ENCODE assay signal across 1 cellular context in the genomic region with DNA sequence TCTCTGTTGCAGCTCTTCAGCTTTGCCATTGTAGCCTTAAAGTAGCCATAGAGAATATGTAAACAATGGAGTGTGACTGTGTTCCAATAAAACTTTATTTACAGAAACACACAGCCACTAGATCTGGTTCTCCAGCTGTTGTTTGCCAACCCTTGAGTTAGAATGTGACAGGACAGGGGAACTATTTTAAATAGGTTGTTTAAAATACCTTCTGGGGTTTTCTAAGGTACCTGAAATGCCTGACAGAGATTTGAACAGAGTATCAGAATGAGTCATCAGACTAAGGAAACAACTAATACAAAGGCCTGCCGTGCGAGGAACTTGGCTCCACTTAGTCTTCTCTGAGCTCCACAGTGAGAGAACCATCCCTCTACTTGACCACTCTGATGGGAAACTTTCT.
A peak's percentile ranks its signal among the peaks of the same experiment; 100 is the strongest.
TF ChIP-seq lines count a peak whose summit lies in the region.

No MANE protein-coding gene starts in this region.

TF ChIP-seq in GM12878, 131 proteins besides CTCF, POLR2A, EP300 and RAD21 (continued from another document and continues in another):
- no peak for TF ChIP-seq MYC (IDR thresholded peaks at IDR 0.05; ENCODE audit: insufficient read depth, insufficient read length, insufficient replicate concordance, low read length, severe bottlenecking)
- TF ChIP-seq, protein P1, sequence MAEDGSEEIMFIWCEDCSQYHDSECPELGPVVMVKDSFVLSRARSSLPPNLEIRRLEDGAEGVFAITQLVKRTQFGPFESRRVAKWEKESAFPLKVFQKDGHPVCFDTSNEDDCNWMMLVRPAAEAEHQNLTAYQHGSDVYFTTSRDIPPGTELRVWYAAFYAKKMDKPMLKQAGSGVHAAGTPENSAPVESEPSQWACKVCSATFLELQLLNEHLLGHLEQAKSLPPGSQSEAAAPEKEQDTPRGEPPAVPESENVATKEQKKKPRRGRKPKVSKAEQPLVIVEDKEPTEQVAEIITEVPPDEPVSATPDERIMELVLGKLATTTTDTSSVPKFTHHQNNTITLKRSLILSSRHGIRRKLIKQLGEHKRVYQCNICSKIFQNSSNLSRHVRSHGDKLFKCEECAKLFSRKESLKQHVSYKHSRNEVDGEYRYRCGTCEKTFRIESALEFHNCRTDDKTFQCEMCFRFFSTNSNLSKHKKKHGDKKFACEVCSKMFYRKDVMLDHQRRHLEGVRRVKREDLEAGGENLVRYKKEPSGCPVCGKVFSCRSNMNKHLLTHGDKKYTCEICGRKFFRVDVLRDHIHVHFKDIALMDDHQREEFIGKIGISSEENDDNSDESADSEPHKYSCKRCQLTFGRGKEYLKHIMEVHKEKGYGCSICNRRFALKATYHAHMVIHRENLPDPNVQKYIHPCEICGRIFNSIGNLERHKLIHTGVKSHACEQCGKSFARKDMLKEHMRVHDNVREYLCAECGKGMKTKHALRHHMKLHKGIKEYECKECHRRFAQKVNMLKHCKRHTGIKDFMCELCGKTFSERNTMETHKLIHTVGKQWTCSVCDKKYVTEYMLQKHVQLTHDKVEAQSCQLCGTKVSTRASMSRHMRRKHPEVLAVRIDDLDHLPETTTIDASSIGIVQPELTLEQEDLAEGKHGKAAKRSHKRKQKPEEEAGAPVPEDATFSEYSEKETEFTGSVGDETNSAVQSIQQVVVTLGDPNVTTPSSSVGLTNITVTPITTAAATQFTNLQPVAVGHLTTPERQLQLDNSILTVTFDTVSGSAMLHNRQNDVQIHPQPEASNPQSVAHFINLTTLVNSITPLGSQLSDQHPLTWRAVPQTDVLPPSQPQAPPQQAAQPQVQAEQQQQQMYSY (CRISPR knock-in tag; IDR thresholded peaks at IDR 0.05): no peak
- no peak for TF ChIP-seq KDM1A (IDR thresholded peaks at IDR 0.05; ENCODE audit: borderline replicate concordance)
- TF ChIP-seq KAT2A (conservative IDR thresholded peaks at IDR 0.05; ENCODE audit: control insufficient read depth, low read depth, low read length): no peak
- TF ChIP-seq IRF4 (IDR thresholded peaks at IDR 0.05; ENCODE audit: low read depth, low read length): peak; percentile 91
- TF ChIP-seq, protein P2, sequence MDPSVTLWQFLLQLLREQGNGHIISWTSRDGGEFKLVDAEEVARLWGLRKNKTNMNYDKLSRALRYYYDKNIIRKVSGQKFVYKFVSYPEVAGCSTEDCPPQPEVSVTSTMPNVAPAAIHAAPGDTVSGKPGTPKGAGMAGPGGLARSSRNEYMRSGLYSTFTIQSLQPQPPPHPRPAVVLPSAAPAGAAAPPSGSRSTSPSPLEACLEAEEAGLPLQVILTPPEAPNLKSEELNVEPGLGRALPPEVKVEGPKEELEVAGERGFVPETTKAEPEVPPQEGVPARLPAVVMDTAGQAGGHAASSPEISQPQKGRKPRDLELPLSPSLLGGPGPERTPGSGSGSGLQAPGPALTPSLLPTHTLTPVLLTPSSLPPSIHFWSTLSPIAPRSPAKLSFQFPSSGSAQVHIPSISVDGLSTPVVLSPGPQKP (IDR thresholded peaks at IDR 0.05; ENCODE audit: low read depth, low read length): no peak
- peak; percentile 82; the same call in 1 of the 2 replicates for TF ChIP-seq DPF2 (IDR thresholded peaks at IDR 0.05)
- TF ChIP-seq, protein P3, sequence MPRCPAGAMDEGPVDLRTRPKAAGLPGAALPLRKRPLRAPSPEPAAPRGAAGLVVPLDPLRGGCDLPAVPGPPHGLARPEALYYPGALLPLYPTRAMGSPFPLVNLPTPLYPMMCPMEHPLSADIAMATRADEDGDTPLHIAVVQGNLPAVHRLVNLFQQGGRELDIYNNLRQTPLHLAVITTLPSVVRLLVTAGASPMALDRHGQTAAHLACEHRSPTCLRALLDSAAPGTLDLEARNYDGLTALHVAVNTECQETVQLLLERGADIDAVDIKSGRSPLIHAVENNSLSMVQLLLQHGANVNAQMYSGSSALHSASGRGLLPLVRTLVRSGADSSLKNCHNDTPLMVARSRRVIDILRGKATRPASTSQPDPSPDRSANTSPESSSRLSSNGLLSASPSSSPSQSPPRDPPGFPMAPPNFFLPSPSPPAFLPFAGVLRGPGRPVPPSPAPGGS (IDR thresholded peaks at IDR 0.05; ENCODE audit: borderline replicate concordance, insufficient read depth, low read depth, low read length, poor library complexity, severe bottlenecking): peak; percentile 31
- TF ChIP-seq SRF (IDR thresholded peaks at IDR 0.05; ENCODE audit: low read depth in 2 of 2, low read length in 2 of 2): no peak
- TF ChIP-seq ZZZ3 (IDR thresholded peaks at IDR 0.05; ENCODE audit: control insufficient read depth, insufficient read length, low read depth): no peak
- TF ChIP-seq MTA2 (IDR thresholded peaks at IDR 0.05; ENCODE audit: low read depth): peak; percentile 78; the same call in 1 of the 2 replicates
- no peak for TF ChIP-seq LARP7 (IDR thresholded peaks at IDR 0.05)
- peak; percentile 96 for TF ChIP-seq CBX5 (IDR thresholded peaks at IDR 0.05; ENCODE audit: low read depth)
- TF ChIP-seq BCL11A (IDR thresholded peaks at IDR 0.05; ENCODE audit: low read depth, low read length): peak; percentile 86
- no peak for TF ChIP-seq STAT1 (conservative IDR thresholded peaks at IDR 0.05)
- no peak for TF ChIP-seq EGR1 (IDR thresholded peaks at IDR 0.05; ENCODE audit: borderline replicate concordance in 1 of 2, low read depth in 2 of 2, low read length in 2 of 2)
- peak in 1 of 2 experiments; percentile 50; a peak in 1 of 4 replicates for TF ChIP-seq ETV6 (conservative IDR thresholded peaks at IDR 0.05 in 1 of 2, IDR thresholded peaks at IDR 0.05 in 1 of 2; ENCODE audit: borderline replicate concordance in 1 of 2, low read depth in 1 of 2)
- TF ChIP-seq TCF3 (IDR thresholded peaks at IDR 0.05; ENCODE audit: borderline replicate concordance, insufficient read depth, low read depth, low read length): 0 out of 2 replicates have a peak, but pooled peaks have one; percentile 35
- TF ChIP-seq GATAD2B (conservative IDR thresholded peaks at IDR 0.05; ENCODE audit: low read depth): 0 out of 2 replicates have a peak, but pooled peaks have one; percentile 32
- TF ChIP-seq, protein P4, sequence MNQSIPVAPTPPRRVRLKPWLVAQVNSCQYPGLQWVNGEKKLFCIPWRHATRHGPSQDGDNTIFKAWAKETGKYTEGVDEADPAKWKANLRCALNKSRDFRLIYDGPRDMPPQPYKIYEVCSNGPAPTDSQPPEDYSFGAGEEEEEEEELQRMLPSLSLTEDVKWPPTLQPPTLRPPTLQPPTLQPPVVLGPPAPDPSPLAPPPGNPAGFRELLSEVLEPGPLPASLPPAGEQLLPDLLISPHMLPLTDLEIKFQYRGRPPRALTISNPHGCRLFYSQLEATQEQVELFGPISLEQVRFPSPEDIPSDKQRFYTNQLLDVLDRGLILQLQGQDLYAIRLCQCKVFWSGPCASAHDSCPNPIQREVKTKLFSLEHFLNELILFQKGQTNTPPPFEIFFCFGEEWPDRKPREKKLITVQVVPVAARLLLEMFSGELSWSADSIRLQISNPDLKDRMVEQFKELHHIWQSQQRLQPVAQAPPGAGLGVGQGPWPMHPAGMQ (IDR thresholded peaks at IDR 0.05; ENCODE audit: borderline replicate concordance): no peak
- TF ChIP-seq RAD51 (IDR thresholded peaks at IDR 0.05): no peak
- no peak for TF ChIP-seq CHD4 (IDR thresholded peaks at IDR 0.05)
- peak; percentile 90 for TF ChIP-seq EED (IDR thresholded peaks at IDR 0.05; ENCODE audit: low read depth)
- TF ChIP-seq, protein P5, sequence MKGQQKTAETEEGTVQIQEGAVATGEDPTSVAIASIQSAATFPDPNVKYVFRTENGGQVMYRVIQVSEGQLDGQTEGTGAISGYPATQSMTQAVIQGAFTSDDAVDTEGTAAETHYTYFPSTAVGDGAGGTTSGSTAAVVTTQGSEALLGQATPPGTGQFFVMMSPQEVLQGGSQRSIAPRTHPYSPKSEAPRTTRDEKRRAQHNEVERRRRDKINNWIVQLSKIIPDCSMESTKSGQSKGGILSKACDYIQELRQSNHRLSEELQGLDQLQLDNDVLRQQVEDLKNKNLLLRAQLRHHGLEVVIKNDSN (IDR thresholded peaks at IDR 0.05; ENCODE audit: borderline replicate concordance, extremely low read length, insufficient read depth, low read depth, low read length): no peak
- no peak for TF ChIP-seq BACH1 (IDR thresholded peaks at IDR 0.05; ENCODE audit: borderline replicate concordance)
- no peak for TF ChIP-seq FOXK2 (IDR thresholded peaks at IDR 0.05)
- no peak for TF ChIP-seq NR2C2 (IDR thresholded peaks at IDR 0.05; ENCODE audit: borderline replicate concordance, control insufficient read depth, insufficient read length, low read depth)
- peak; percentile 45; the same call in 1 of the 2 replicates for TF ChIP-seq NR2F1 (conservative IDR thresholded peaks at IDR 0.05)
- TF ChIP-seq CREM (IDR thresholded peaks at IDR 0.05; ENCODE audit: low read depth): peak; percentile 68
- no peak for TF ChIP-seq CREB1 (IDR thresholded peaks at IDR 0.05; ENCODE audit: low read depth)
- no peak for TF ChIP-seq SREBF1 (IDR thresholded peaks at IDR 0.05; ENCODE audit: low read length)
- peak; percentile 65; the same call in 1 of the 2 replicates for TF ChIP-seq PML (IDR thresholded peaks at IDR 0.05; ENCODE audit: low read length)
- TF ChIP-seq, protein P6, sequence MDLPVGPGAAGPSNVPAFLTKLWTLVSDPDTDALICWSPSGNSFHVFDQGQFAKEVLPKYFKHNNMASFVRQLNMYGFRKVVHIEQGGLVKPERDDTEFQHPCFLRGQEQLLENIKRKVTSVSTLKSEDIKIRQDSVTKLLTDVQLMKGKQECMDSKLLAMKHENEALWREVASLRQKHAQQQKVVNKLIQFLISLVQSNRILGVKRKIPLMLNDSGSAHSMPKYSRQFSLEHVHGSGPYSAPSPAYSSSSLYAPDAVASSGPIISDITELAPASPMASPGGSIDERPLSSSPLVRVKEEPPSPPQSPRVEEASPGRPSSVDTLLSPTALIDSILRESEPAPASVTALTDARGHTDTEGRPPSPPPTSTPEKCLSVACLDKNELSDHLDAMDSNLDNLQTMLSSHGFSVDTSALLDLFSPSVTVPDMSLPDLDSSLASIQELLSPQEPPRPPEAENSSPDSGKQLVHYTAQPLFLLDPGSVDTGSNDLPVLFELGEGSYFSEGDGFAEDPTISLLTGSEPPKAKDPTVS (IDR thresholded peaks at IDR 0.05; ENCODE audit: low read depth, low read length): no peak
- TF ChIP-seq ZNF24 (IDR thresholded peaks at IDR 0.05): no peak
- TF ChIP-seq SMARCA5 (IDR thresholded peaks at IDR 0.05): no peak
- TF ChIP-seq MEF2B (IDR thresholded peaks at IDR 0.05; ENCODE audit: partially characterized antibody, poor library complexity, severe bottlenecking): peak; percentile 72
- no peak for TF ChIP-seq HDAC2 (IDR thresholded peaks at IDR 0.05)
- TF ChIP-seq, protein P7, sequence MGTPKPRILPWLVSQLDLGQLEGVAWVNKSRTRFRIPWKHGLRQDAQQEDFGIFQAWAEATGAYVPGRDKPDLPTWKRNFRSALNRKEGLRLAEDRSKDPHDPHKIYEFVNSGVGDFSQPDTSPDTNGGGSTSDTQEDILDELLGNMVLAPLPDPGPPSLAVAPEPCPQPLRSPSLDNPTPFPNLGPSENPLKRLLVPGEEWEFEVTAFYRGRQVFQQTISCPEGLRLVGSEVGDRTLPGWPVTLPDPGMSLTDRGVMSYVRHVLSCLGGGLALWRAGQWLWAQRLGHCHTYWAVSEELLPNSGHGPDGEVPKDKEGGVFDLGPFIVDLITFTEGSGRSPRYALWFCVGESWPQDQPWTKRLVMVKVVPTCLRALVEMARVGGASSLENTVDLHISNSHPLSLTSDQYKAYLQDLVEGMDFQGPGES (IDR thresholded peaks at IDR 0.05): no peak
- TF ChIP-seq ATF7 (IDR thresholded peaks at IDR 0.05; ENCODE audit: low read depth): peak; percentile 33; the same call in 1 of the 2 replicates
- TF ChIP-seq, protein P8, sequence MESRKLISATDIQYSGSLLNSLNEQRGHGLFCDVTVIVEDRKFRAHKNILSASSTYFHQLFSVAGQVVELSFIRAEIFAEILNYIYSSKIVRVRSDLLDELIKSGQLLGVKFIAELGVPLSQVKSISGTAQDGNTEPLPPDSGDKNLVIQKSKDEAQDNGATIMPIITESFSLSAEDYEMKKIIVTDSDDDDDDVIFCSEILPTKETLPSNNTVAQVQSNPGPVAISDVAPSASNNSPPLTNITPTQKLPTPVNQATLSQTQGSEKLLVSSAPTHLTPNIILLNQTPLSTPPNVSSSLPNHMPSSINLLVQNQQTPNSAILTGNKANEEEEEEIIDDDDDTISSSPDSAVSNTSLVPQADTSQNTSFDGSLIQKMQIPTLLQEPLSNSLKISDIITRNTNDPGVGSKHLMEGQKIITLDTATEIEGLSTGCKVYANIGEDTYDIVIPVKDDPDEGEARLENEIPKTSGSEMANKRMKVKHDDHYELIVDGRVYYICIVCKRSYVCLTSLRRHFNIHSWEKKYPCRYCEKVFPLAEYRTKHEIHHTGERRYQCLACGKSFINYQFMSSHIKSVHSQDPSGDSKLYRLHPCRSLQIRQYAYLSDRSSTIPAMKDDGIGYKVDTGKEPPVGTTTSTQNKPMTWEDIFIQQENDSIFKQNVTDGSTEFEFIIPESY (IDR thresholded peaks at IDR 0.05): no peak
- TF ChIP-seq IKZF2 (IDR thresholded peaks at IDR 0.05): peak; percentile 84 to 90
- TF ChIP-seq ZNF217 (IDR thresholded peaks at IDR 0.05): peak; percentile 83
- TF ChIP-seq TARDBP (IDR thresholded peaks at IDR 0.05; ENCODE audit: borderline replicate concordance): peak; percentile 74; the same call in 1 of the 2 replicates
- TF ChIP-seq FOXM1 (IDR thresholded peaks at IDR 0.05; ENCODE audit: low read depth, low read length): peak; percentile 99
- no peak for TF ChIP-seq NRF1 (conservative IDR thresholded peaks at IDR 0.05; ENCODE audit: low read depth, low read length)
- no peak for TF ChIP-seq POLR2AphosphoS2 (IDR thresholded peaks at IDR 0.05; ENCODE audit: low read depth, low read length)
- TF ChIP-seq BMI1 (IDR thresholded peaks at IDR 0.05; ENCODE audit: borderline replicate concordance): peak; percentile 30; the same call in 1 of the 2 replicates
- no peak for TF ChIP-seq ESRRA (IDR thresholded peaks at IDR 0.05; ENCODE audit: low read length)
- 0 out of 2 replicates have a peak, but pooled peaks have one; percentile 12 for TF ChIP-seq TAF1 (IDR thresholded peaks at IDR 0.05; ENCODE audit: borderline replicate concordance, low read depth, low read length)
